Comparison of ENCODE assay signal across 9 cellular contexts in the genomic region with DNA sequence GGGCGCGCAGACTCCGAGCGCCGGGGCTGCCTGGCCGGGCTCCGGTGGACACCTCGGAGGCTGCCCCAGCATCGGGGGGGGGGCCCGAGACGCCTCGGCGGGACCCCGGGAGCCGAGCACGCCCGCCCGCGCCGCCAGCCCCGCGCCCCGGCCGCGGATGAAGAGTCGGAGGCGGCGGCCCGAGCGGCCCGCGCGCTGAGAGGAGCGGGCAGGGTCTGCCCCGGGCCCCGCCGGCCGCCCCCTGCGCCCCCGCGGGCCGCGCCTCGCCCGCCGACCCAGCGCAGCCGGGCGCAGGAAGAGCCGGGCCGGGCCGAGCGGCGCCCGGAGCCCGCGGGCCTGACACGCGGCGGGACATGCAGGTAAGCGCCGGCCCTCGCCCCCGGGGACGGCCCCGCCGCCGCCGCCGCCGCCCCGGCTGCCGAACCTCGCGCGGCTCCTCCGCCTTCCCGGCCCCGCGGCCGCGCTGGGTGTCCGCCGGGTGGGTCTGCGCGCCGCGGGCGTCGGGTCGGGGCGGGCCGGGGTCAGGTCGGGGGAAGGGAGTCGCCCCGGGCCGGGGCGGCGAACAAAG.
DNase-seq lines count a peak whose midpoint lies in the region; ATAC-seq and TF ChIP-seq lines count a peak whose summit lies in the region.
"Had no signal": no experiment of that assay in that cellular context is flagged by ENCODE, and none has a peak within 500 bp of the region (broad histone marks: within the 10 kb centered on the region; RNA-seq: fewer than 3 reads in every experiment).

No MANE protein-coding gene starts in this region.

- TF ChIP-seq CTCF in heart left ventricle (IDR thresholded peaks at IDR 0.05) (no peak), colonic mucosa (IDR thresholded peaks at IDR 0.05) (no peak), uterus (IDR thresholded peaks at IDR 0.05) (no peak)

- H3K14ac ChIP-seq in mesenchymal stem cell (ENCODE audit: low read length in 2 of 2): no peak overlapping the region

- no peak overlapping the region for H2BK5ac ChIP-seq in mesenchymal stem cell (ENCODE audit: low read depth, low read length, poor library complexity, severe bottlenecking)

- H3K4me3 ChIP-seq in heart left ventricle (peak overlapping the region; percentile 11 to 68 (median 55)), colonic mucosa (peak overlapping the region; percentile 59), mesenchymal stem cell (ENCODE audit: insufficient read depth in 1 of 2, low read depth in 1 of 2, low read length in 2 of 2) (peak overlapping the region; percentile 78 to 87), uterus (peak overlapping the region; percentile 39 to 54)

- peak overlapping the region in 1 of 2 experiments; percentile 30 for H2BK12ac ChIP-seq in mesenchymal stem cell (ENCODE audit: low read length in 2 of 2)

- H4K8ac ChIP-seq in mesenchymal stem cell (ENCODE audit: low read length): no peak overlapping the region

- no peaks in the 10 kb centered on the region for H3K9me3 ChIP-seq in heart left ventricle
- no peaks in the 10 kb centered on the region for H3K9me3 ChIP-seq in colonic mucosa
- H3K9me3 ChIP-seq in mesenchymal stem cell (ENCODE audit: control insufficient read depth, low read length): no peaks in the 10 kb centered on the region
- H3K9me3 ChIP-seq in uterus: no peaks in the 10 kb centered on the region

- H3K18ac ChIP-seq in mesenchymal stem cell (ENCODE audit: low read depth in 1 of 2, low read length in 2 of 2): no peak overlapping the region

- H3K4ac ChIP-seq in mesenchymal stem cell (ENCODE audit: low read depth in 1 of 2, low read length in 2 of 2): no peak overlapping the region

- ATAC-seq in heart left ventricle (no peak), left ventricle myocardium superior (no peak), HG02970 (IDR thresholded peaks at IDR 0.05; ENCODE audit: low FRiP score, unreplicated experiment) (no peak)

- WGBS in heart left ventricle, 4 donors: 0 to 1% (median 1%) methylated on average over 27 to 99 of the region's 99 CpGs
- WGBS in mesenchymal stem cell: 2% methylated on average over 9 of the region's 99 CpGs

- peak overlapping the region; percentile 11 for H2BK120ac ChIP-seq in mesenchymal stem cell (ENCODE audit: low read depth, low read length)

- TF ChIP-seq POLR2A in heart left ventricle (IDR thresholded peaks at IDR 0.05) (no peak), uterus (IDR thresholded peaks at IDR 0.05) (no peak)

- H3K9ac ChIP-seq in colonic mucosa (ENCODE audit: low read depth in 2 of 2, low read length in 2 of 2) (peak overlapping the region in 1 of 2 donors; percentile 72), mesenchymal stem cell (ENCODE audit: low read length) (peak overlapping the region; percentile 83)

- peak overlapping the region; percentile 19 for H2AFZ ChIP-seq in mesenchymal stem cell (ENCODE audit: low read depth, low read length)

- H2AK5ac ChIP-seq in mesenchymal stem cell (ENCODE audit: low read length, severe bottlenecking): no peak overlapping the region

- H3K27ac ChIP-seq in heart left ventricle (no peak overlapping the region), colonic mucosa (no peak overlapping the region), mesenchymal stem cell (ENCODE audit: low read length, poor library complexity, severe bottlenecking) (no peak overlapping the region), uterus (peak overlapping the region in 1 of 2 donors; percentile 7)

- peaks cover 5% of the 10 kb centered on the region for H3K79me1 ChIP-seq in mesenchymal stem cell (replicated peaks; ENCODE audit: low read length, poor library complexity, severe bottlenecking)

- peaks cover 5 to 71% (median 18%) of the 10 kb centered on the region in 9 donors for H3K27me3 ChIP-seq in heart left ventricle
- H3K27me3 ChIP-seq in colonic mucosa: peaks cover 17% of the 10 kb centered on the region
- H3K27me3 ChIP-seq in mesenchymal stem cell (ENCODE audit: control insufficient read depth in 1 of 2, insufficient read depth in 1 of 2, low read length in 2 of 2): no peaks in the 10 kb centered on the region
- peaks cover 0 to 4% of the 10 kb centered on the region in 2 donors for H3K27me3 ChIP-seq in uterus

- H3K4me2 ChIP-seq in mesenchymal stem cell (ENCODE audit: low read length, poor library complexity, severe bottlenecking): peak overlapping the region; percentile 82

- no peak overlapping the region for H3K23ac ChIP-seq in mesenchymal stem cell (ENCODE audit: low read length in 2 of 2)

- H4K91ac ChIP-seq in mesenchymal stem cell (ENCODE audit: low read length): no peak overlapping the region

- intact Hi-C loops in heart left ventricle (cut with DNase I): no loop called here
- intact Hi-C loops in left ventricle myocardium superior (cut with micrococcal nuclease): no loop called here
- intact Hi-C loops in colonic mucosa (cut with DNase I): no loop called here
- intact Hi-C loops in uterus (cut with DNase I; ENCODE audit: low total_unique reads): no loop called here

- peaks cover 0 to 24% (median 2%) of the 10 kb centered on the region in 12 donors for H3K4me1 ChIP-seq in heart left ventricle
- H3K4me1 ChIP-seq in colonic mucosa: no peaks in the 10 kb centered on the region
- peaks cover 42% of the 10 kb centered on the region for H3K4me1 ChIP-seq in mesenchymal stem cell (ENCODE audit: control insufficient read depth, insufficient read depth, low read depth, low read length)
- no peaks in the 10 kb centered on the region for H3K4me1 ChIP-seq in uterus

- no peak overlapping the region for H2BK15ac ChIP-seq in mesenchymal stem cell (ENCODE audit: low read depth, poor library complexity, severe bottlenecking)

- DNase-seq in heart left ventricle: no peak
- DNase-seq in left ventricle myocardium superior: no peak
- no peak for DNase-seq in colonic mucosa
- no peak for DNase-seq in mesenchymal stem cell
- no peak for DNase-seq in uterus
- DNase-seq in AML-193 (lab: John Stamatoyannopoulos, UW): no peak
- no peak for DNase-seq in hippocampal formation (lab: John Stamatoyannopoulos, UW)
- DNase-seq: NCI-H2081 treated with DMSO at 0.1 percent for 48 hours had no signal

- no peaks in the 10 kb centered on the region for H3K36me3 ChIP-seq in heart left ventricle
- no peaks in the 10 kb centered on the region for H3K36me3 ChIP-seq in colonic mucosa
- H3K36me3 ChIP-seq in mesenchymal stem cell (ENCODE audit: control insufficient read depth in 1 of 2, insufficient read depth in 2 of 2, low read depth in 1 of 2, low read length in 2 of 2): no peaks in the 10 kb centered on the region
- no peaks in the 10 kb centered on the region for H3K36me3 ChIP-seq in uterus
